Comparison of ENCODE assay signal across 13 cellular contexts in genomic region chr15:49847937-49848823, GRCh38.
DNase-seq lines count a peak whose midpoint lies in the region; ATAC-seq, FAIRE-seq and TF ChIP-seq lines count a peak whose summit lies in the region.
"Had no signal": no experiment of that assay in that cellular context is flagged by ENCODE, and none has a peak within 500 bp of the region (broad histone marks: within the 10 kb centered on the region; RNA-seq: fewer than 3 reads in every experiment).

No MANE protein-coding gene starts in this region.

- peak overlapping the region; percentile 86 for H3K9ac ChIP-seq in IMR-90 (ENCODE audit: low read depth, low read length)
- no peak overlapping the region for H3K9ac ChIP-seq in mammary epithelial cell (ENCODE audit: insufficient read depth, low read length)

- no peaks in the 10 kb centered on the region for H3K27me3 ChIP-seq in ACC112 (ENCODE audit: insufficient read depth, low read length)
- H3K27me3 ChIP-seq in IMR-90 (ENCODE audit: control insufficient read depth, insufficient read depth, low read length) = no peaks in the 10 kb centered on the region
- H3K27me3 ChIP-seq in mammary epithelial cell (ENCODE audit: insufficient read depth, low read length) = no peaks in the 10 kb centered on the region
- H3K27me3 ChIP-seq in left lung = no peaks in the 10 kb centered on the region
- no peaks in the 10 kb centered on the region for H3K27me3 ChIP-seq in CD4-positive, alpha-beta T cell (ENCODE audit: control insufficient read depth, insufficient read depth, low read length)
- H3K27me3 ChIP-seq in dorsolateral prefrontal cortex = no peaks in the 10 kb centered on the region

- POLR2A ChIA-PET in IMR-90 (lab: Charles Lee; ENCODE audit: unreplicated experiment) = no interaction called here
- POLR2A ChIA-PET in CD4-positive, alpha-beta T cell (lab: Charles Lee) = no interaction called here
- POLR2A ChIA-PET in activated CD4-positive, alpha-beta memory T cell treated with anti-CD3 and anti-CD28 coated beads for 36 hours (lab: Charles Lee) = no interaction called here

- in situ Hi-C loops in IMR-90 (cut with MboI; ENCODE audit: low sequenced_read_pairs) (no loop called here), mammary epithelial cell (cut with MboI; ENCODE audit: low sequenced_read_pairs in 2 of 2) (no loop called here)

- peak overlapping the region; percentile 74 to 78 for H4K8ac ChIP-seq in IMR-90 (ENCODE audit: low read depth in 2 of 2, low read length in 2 of 2)

- CTCF ChIA-PET in IMR-90 (lab: Yijun Ruan, JAX) (no interaction called here), mammary epithelial cell (lab: Charles Lee; ENCODE audit: low non-redundant PET) (no interaction called here)
- CTCF ChIA-PET in CD4-positive, alpha-beta T cell (lab: Charles Lee) = no interaction called here
- CTCF ChIA-PET in activated CD4-positive, alpha-beta memory T cell treated with anti-CD3 and anti-CD28 coated beads for 36 hours (lab: Charles Lee) = interaction anchor here (0.5 kb wide), 1 partner anchor 613 kb away, joined by 4 read pairs; no protein-coding TSS in a partner anchor

- peak overlapping the region; percentile 80 for H3K4me2 ChIP-seq in IMR-90 (ENCODE audit: low read depth, low read length)
- H3K4me2 ChIP-seq in mammary epithelial cell (ENCODE audit: insufficient read depth, low read depth, low read length) = no peak overlapping the region

- peak overlapping the region; percentile 100 for H4K5ac ChIP-seq in IMR-90 (ENCODE audit: low read depth, low read length)

- H3K27ac ChIP-seq in ACC112 (ENCODE audit: low read depth, low read length) (peak overlapping the region; percentile 98), IMR-90 (ENCODE audit: insufficient read depth, low read length) (peak overlapping the region; percentile 100), mammary epithelial cell (ENCODE audit: insufficient read depth, low read depth, low read length) (no peak overlapping the region), left lung (peak overlapping the region in 1 of 2 donors; percentile 54), dorsolateral prefrontal cortex (no peak overlapping the region)
- H3K27ac ChIP-seq in CD4-positive, alpha-beta T cell (ENCODE audit: low read depth, low read length) = no peak overlapping the region

- no peak overlapping the region for H2AK9ac ChIP-seq in IMR-90 (replicated peaks; ENCODE audit: low read depth, low read length, poor library complexity)

- no peak overlapping the region for H3K27ac Mint-ChIP-seq in CD4-positive, alpha-beta T cell
- no peak overlapping the region for H3K27ac Mint-ChIP-seq in activated CD4-positive, alpha-beta memory T cell treated with anti-CD3 and anti-CD28 coated beads for 36 hours
- H3K27ac Mint-ChIP-seq: activated CD8-positive, alpha-beta T cell treated with anti-CD3 and anti-CD28 coated beads for 36 hours; activated naive CD4-positive, alpha-beta T cell treated with anti-CD3 and anti-CD28 coated beads, Interleukin-2, amount 50 U/mL, for 24 hours; B cell had no signal

- no peaks in the 10 kb centered on the region for H3K27me3 Mint-ChIP-seq in CD4-positive, alpha-beta T cell
- no peaks in the 10 kb centered on the region for H3K27me3 Mint-ChIP-seq in activated CD4-positive, alpha-beta memory T cell treated with anti-CD3 and anti-CD28 coated beads for 36 hours
- H3K27me3 Mint-ChIP-seq: activated CD8-positive, alpha-beta T cell treated with anti-CD3 and anti-CD28 coated beads for 36 hours; B cell had no signal

- peak overlapping the region; percentile 91 for H2BK120ac ChIP-seq in IMR-90 (ENCODE audit: low read depth, low read length)

- no peak overlapping the region for H3K4me3 Mint-ChIP-seq in CD4-positive, alpha-beta T cell
- no peak overlapping the region for H3K4me3 Mint-ChIP-seq in activated CD4-positive, alpha-beta memory T cell treated with anti-CD3 and anti-CD28 coated beads for 36 hours
- H3K4me3 Mint-ChIP-seq: activated CD8-positive, alpha-beta T cell treated with anti-CD3 and anti-CD28 coated beads for 36 hours; activated naive CD4-positive, alpha-beta T cell treated with anti-CD3 and anti-CD28 coated beads, Interleukin-2, amount 50 U/mL, for 24 hours; B cell had no signal

- no CpG with 5 or more reads among the region's 5 CpGs for WGBS in IMR-90 (ENCODE audit: extremely low coverage in 2 of 2, insufficient read length in 1 of 2), 2 experiments
- 80% methylated on average over 5 of the region's 5 CpGs for WGBS in mammary epithelial cell (ENCODE audit: low coverage, missing lambda C conversion rate)

- intact Hi-C loops in IMR-90 (cut with micrococcal nuclease) = loop anchor here (1.0 to 5.0 kb wide), 3 partner anchors 54 to 356 kb away; partner anchors contain the start of genes DTWD1 and FAM227B
- intact Hi-C loops in mammary epithelial cell (cut with micrococcal nuclease) = no loop called here
- intact Hi-C loops in left lung (cut with DNase I) = no loop called here
- intact Hi-C loops in CD4-positive, alpha-beta T cell (cut with DNase I, micrococcal nuclease) = no loop called here
- intact Hi-C loops in activated CD4-positive, alpha-beta memory T cell treated with anti-CD3 and anti-CD28 coated beads for 36 hours (cut with micrococcal nuclease) = no loop called here
- intact Hi-C loops in dorsolateral prefrontal cortex (cut with DNase I) = no loop called here

- H3K56ac ChIP-seq in IMR-90 (ENCODE audit: extremely low read depth, insufficient read depth, low read length) = peak overlapping the region; percentile 83

- H4K91ac ChIP-seq in IMR-90 (ENCODE audit: insufficient read depth, low read depth, low read length) = peak overlapping the region; percentile 93

- no peaks in the 10 kb centered on the region for H3K9me3 ChIP-seq in IMR-90 (ENCODE audit: control insufficient read depth, insufficient read depth, low read length)
- H3K9me3 ChIP-seq in mammary epithelial cell (replicated peaks; ENCODE audit: insufficient read depth, low read length) = no peaks in the 10 kb centered on the region
- H3K9me3 ChIP-seq in left lung = peaks cover 0 to 4% of the 10 kb centered on the region in 2 donors
- no peaks in the 10 kb centered on the region for H3K9me3 ChIP-seq in CD4-positive, alpha-beta T cell (ENCODE audit: control insufficient read depth, low read length)

- H3K79me1 ChIP-seq in IMR-90 (ENCODE audit: low read depth in 1 of 2, low read length in 2 of 2) = no peaks in the 10 kb centered on the region

- H2BK20ac ChIP-seq in IMR-90 (ENCODE audit: low read depth, low read length) = peak overlapping the region; percentile 84

- H3K9me1 ChIP-seq in IMR-90 (ENCODE audit: insufficient read depth, low read length) = peaks cover 5% of the 10 kb centered on the region; the same call in 1 of the 2 replicates

- peak overlapping the region; percentile 93 for H2BK5ac ChIP-seq in IMR-90 (ENCODE audit: low read depth, low read length, poor library complexity, severe bottlenecking)

- TF ChIP-seq RAD21 in IMR-90 (IDR thresholded peaks at IDR 0.05; ENCODE audit: low read length) = no peak; the same call in none of the 2 replicates

- TF ChIP-seq CTCF in IMR-90 (conservative IDR thresholded peaks at IDR 0.05; ENCODE audit: low read depth, low read length) = no peak
- TF ChIP-seq CTCF in mammary epithelial cell (conservative IDR thresholded peaks at IDR 0.05 in 1 of 2, IDR thresholded peaks at IDR 0.05 in 1 of 2; ENCODE audit: extremely low read depth in 1 of 2, insufficient read depth in 1 of 2, low read depth in 1 of 2, low read length in 2 of 2) = no peak
- no peak for TF ChIP-seq CTCF in left lung (IDR thresholded peaks at IDR 0.05)
- TF ChIP-seq CTCF in D721Med (IDR thresholded peaks at IDR 0.05; ENCODE audit: insufficient read depth, missing control alignments) = no peak
- TF ChIP-seq CTCF in CD4-positive, alpha-beta T cell (IDR thresholded peaks at IDR 0.05) = no peak
- no peak for TF ChIP-seq CTCF in dorsolateral prefrontal cortex (IDR thresholded peaks at IDR 0.05 in 54 of 56, conservative IDR thresholded peaks at IDR 0.05 in 2 of 56; ENCODE audit: low read depth in 1 of 56, partially characterized antibody in 56 of 56)

- peak overlapping the region; percentile 85; the same call in 2 of the 3 replicates for H2BK15ac ChIP-seq in IMR-90 (ENCODE audit: low read depth, low read length)

- H4K20me1 ChIP-seq in IMR-90 (ENCODE audit: insufficient read depth, low read length) (no peaks in the 10 kb centered on the region; the same call in 1 of the 2 replicates), mammary epithelial cell (ENCODE audit: insufficient read depth, low read length) (no peaks in the 10 kb centered on the region)

- ATAC-seq in IMR-90 (ENCODE audit: low read depth) (peak; percentile 80), left lung (peak; percentile 32)
- ATAC-seq in CD4-positive, alpha-beta T cell (ENCODE audit: poor library complexity) = no peak
- ATAC-seq: activated CD8-positive, alpha-beta T cell treated with anti-CD3 and anti-CD28 coated beads for 36 hours had no signal

- peak; percentile 99 for DNase-seq in IMR-90
- peak; percentile 80 for DNase-seq in mammary epithelial cell
- no peak for DNase-seq in left lung
- DNase-seq in D721Med (ENCODE audit: insufficient read length, low spot score) = no peak
- DNase-seq in CD4-positive, alpha-beta T cell = no peak
- no peak for DNase-seq in activated CD4-positive, alpha-beta memory T cell treated with anti-CD3 and anti-CD28 coated beads for 36 hours
- no peak for DNase-seq in dorsolateral prefrontal cortex
- DNase-seq: activated CD8-positive, alpha-beta T cell treated with anti-CD3 and anti-CD28 coated beads for 36 hours; effector memory CD4-positive, alpha-beta T cell; NCI-H69 had no signal

- H3K18ac ChIP-seq in IMR-90 (ENCODE audit: low read depth, low read length) = peak overlapping the region; percentile 100

- no peaks in the 10 kb centered on the region for H3K9me3 Mint-ChIP-seq in CD4-positive, alpha-beta T cell
- H3K9me3 Mint-ChIP-seq in activated CD4-positive, alpha-beta memory T cell treated with anti-CD3 and anti-CD28 coated beads for 36 hours = peaks cover 7% of the 10 kb centered on the region

- TF ChIP-seq POLR2A in IMR-90 (IDR thresholded peaks at IDR 0.05; ENCODE audit: low read depth, low read length) = no peak

- no peaks in the 10 kb centered on the region for H3K4me1 Mint-ChIP-seq in CD4-positive, alpha-beta T cell (ENCODE audit: low read depth)
- no peaks in the 10 kb centered on the region for H3K4me1 Mint-ChIP-seq in activated CD4-positive, alpha-beta memory T cell treated with anti-CD3 and anti-CD28 coated beads for 36 hours (ENCODE audit: low read depth)
- H3K4me1 Mint-ChIP-seq: activated naive CD4-positive, alpha-beta T cell treated with anti-CD3 and anti-CD28 coated beads, Interleukin-2, amount 50 U/mL, for 24 hours; B cell had no signal

- H3K4me1 ChIP-seq in ACC112 (ENCODE audit: control insufficient read depth, insufficient read depth, low read length, unreplicated experiment) = peaks cover 35% of the 10 kb centered on the region
- H3K4me1 ChIP-seq in IMR-90 (ENCODE audit: control insufficient read depth, insufficient read depth, low read length) = peaks cover 19% of the 10 kb centered on the region
- H3K4me1 ChIP-seq in mammary epithelial cell (ENCODE audit: insufficient read depth, low read length) = no peaks in the 10 kb centered on the region
- no peaks in the 10 kb centered on the region for H3K4me1 ChIP-seq in left lung

- H3K4me3 ChIP-seq in ACC112 (ENCODE audit: low read depth, low read length) = peak overlapping the region; percentile 45
- no peak overlapping the region for H3K4me3 ChIP-seq in IMR-90 (ENCODE audit: insufficient read depth, low read depth, low read length)
- no peak overlapping the region for H3K4me3 ChIP-seq in mammary epithelial cell (replicated peaks in 1 of 3; ENCODE audit: insufficient read depth in 1 of 3, low read depth in 2 of 3, low read length in 3 of 3)
- H3K4me3 ChIP-seq in left lung = no peak overlapping the region
- no peak overlapping the region for H3K4me3 ChIP-seq in dorsolateral prefrontal cortex

- BruUV-seq in IMR-90 (replicated peaks; lab: Mats Ljungman, UMichigan) (no TSS peak), mammary epithelial cell (replicated peaks; lab: Mats Ljungman, UMichigan) (no TSS peak)

- H3K4ac ChIP-seq in IMR-90 (ENCODE audit: low read depth, low read length) = peak overlapping the region; percentile 84; the same call in 1 of the 2 replicates

- H3K36me3 ChIP-seq in ACC112 (ENCODE audit: insufficient read depth, low read length) (no peaks in the 10 kb centered on the region), IMR-90 (ENCODE audit: control insufficient read depth, insufficient read depth, low read length) (no peaks in the 10 kb centered on the region), mammary epithelial cell (ENCODE audit: insufficient read depth, low read length) (no peaks in the 10 kb centered on the region), left lung (peaks cover 0 to 8% of the 10 kb centered on the region in 2 donors)

- peak overlapping the region; percentile 62 for H2AK5ac ChIP-seq in IMR-90 (ENCODE audit: low read depth, low read length)

- H3K36me3 Mint-ChIP-seq in CD4-positive, alpha-beta T cell (ENCODE audit: low read depth) = no peaks in the 10 kb centered on the region
- H3K36me3 Mint-ChIP-seq in activated CD4-positive, alpha-beta memory T cell treated with anti-CD3 and anti-CD28 coated beads for 36 hours = no peaks in the 10 kb centered on the region
- H3K36me3 Mint-ChIP-seq: activated naive CD4-positive, alpha-beta T cell treated with anti-CD3 and anti-CD28 coated beads, Interleukin-2, amount 50 U/mL, for 24 hours had no signal

- dilution Hi-C loops in IMR-90 (cut with HindIII; ENCODE audit: low sequenced_read_pairs, unreplicated experiment) = no loop called here
- dilution Hi-C loops in mammary epithelial cell (cut with HindIII; ENCODE audit: low sequenced_read_pairs) = no loop called here

- H2AFZ ChIP-seq in ACC112 (ENCODE audit: low read length, unreplicated experiment) (peak overlapping the region; percentile 33), IMR-90 (replicated peaks; ENCODE audit: low read length, poor library complexity) (no peak overlapping the region), mammary epithelial cell (ENCODE audit: low read depth, low read length) (no peak overlapping the region)

- peak overlapping the region; percentile 57 for H3K23ac ChIP-seq in IMR-90 (ENCODE audit: low read depth, low read length)

- H3K79me2 ChIP-seq in ACC112 (ENCODE audit: control insufficient read depth, insufficient read depth, low read length, unreplicated experiment) (no peaks in the 10 kb centered on the region), mammary epithelial cell (ENCODE audit: insufficient read depth, low read length) (no peaks in the 10 kb centered on the region)

- no peak for FAIRE-seq in D721Med (lab: Jason Lieb, UNC)

- H3K14ac ChIP-seq in IMR-90 (replicated peaks; ENCODE audit: low read depth, low read length) = peak overlapping the region; percentile 19

Comparison
In these comparisons a context has a peak if more than half of its experiments do, and no peak if none do; other contexts are left out.
1. H3K27ac ChIP-seq: peak in ACC112 (single experiment) and IMR-90 (single experiment); none in mammary epithelial cell (single experiment), CD4-positive, alpha-beta T cell (single experiment) and dorsolateral prefrontal cortex (0 of 59).
2. DNase-seq: peak in IMR-90 (single experiment) and mammary epithelial cell (single experiment); none in left lung (0 of 2), D721Med (single experiment), CD4-positive, alpha-beta T cell (0 of 10), activated CD4-positive, alpha-beta memory T cell treated with anti-CD3 and anti-CD28 coated beads for 36 hours (single experiment) and dorsolateral prefrontal cortex (0 of 10).